In genomic region chr6:24719125-24719931, GRCh38 we compare ENCODE assay signal across 1 cellular context.
TF ChIP-seq lines count a peak whose summit lies in the region.

C6orf62 (minus strand) TSS chr6:24719154; CDS start chr6:24718668, 486 bp downstream.

TF ChIP-seq in A549, 52 proteins besides CTCF, POLR2A, EP300 and RAD21:
- TF ChIP-seq, protein P1, sequence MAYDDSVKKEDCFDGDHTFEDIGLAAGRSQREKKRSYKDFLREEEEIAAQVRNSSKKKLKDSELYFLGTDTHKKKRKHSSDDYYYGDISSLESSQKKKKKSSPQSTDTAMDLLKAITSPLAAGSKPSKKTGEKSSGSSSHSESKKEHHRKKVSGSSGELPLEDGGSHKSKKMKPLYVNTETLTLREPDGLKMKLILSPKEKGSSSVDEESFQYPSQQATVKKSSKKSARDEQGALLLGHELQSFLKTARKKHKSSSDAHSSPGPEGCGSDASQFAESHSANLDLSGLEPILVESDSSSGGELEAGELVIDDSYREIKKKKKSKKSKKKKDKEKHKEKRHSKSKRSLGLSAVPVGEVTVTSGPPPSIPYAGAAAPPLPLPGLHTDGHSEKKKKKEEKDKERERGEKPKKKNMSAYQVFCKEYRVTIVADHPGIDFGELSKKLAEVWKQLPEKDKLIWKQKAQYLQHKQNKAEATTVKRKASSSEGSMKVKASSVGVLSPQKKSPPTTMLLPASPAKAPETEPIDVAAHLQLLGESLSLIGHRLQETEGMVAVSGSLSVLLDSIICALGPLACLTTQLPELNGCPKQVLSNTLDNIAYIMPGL (CRISPR knock-in tag; IDR thresholded peaks at IDR 0.05; ENCODE audit: borderline replicate concordance), result no peak
- TF ChIP-seq RCOR1 (IDR thresholded peaks at IDR 0.05; ENCODE audit: low read depth, low read length) (no peak), ZFP36 (IDR thresholded peaks at IDR 0.05; ENCODE audit: borderline replicate concordance, partially characterized antibody) (no peak), NPAS2 (CRISPR knock-in tag; IDR thresholded peaks at IDR 0.05; ENCODE audit: borderline replicate concordance) (no peak), KDM5A (IDR thresholded peaks at IDR 0.05) (no peak), SMC3 (IDR thresholded peaks at IDR 0.05) (no peak), RARB (CRISPR knock-in tag; IDR thresholded peaks at IDR 0.05) (no peak), HDAC2 (IDR thresholded peaks at IDR 0.05) (no peak), USF2 (IDR thresholded peaks at IDR 0.05) (no peak), SREBF2 (IDR thresholded peaks at IDR 0.05) (no peak), CHD4 (IDR thresholded peaks at IDR 0.05; ENCODE audit: borderline replicate concordance) (no peak), BHLHE40 (IDR thresholded peaks at IDR 0.05; ENCODE audit: low read depth, low read length) (no peak), HOXB5 (CRISPR knock-in tag; IDR thresholded peaks at IDR 0.05) (no peak), CBX2 (IDR thresholded peaks at IDR 0.05; ENCODE audit: borderline replicate concordance, low read depth) (no peak)
